ENCODE assay signal across 18 cellular contexts in the genomic region with DNA sequence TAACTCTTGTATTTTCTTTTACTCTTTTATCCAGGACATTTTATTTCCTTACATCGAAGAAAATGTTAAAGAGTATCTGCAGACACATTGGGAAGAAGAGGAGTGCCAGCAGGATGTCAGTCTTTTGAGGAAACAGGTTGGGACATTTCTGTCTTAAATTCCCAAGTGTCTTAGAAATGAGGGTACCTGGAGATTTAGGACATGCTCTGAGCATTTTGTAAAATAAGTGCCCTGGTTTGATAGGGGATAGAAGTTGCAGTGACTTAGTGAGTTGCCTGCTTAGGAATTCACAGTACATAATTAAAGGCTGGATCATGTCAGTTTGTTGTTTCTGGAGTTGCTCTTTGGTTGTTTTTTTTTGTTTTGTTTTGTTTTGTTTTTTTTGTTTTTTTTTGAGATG.
"Had no signal": no experiment of that assay in that cellular context is flagged by ENCODE, and none has a peak within 500 bp of the region (broad histone marks: within the 10 kb centered on the region; RNA-seq: fewer than 3 reads in every experiment).

No MANE protein-coding gene starts in this region.

- H3K27me3 Mint-ChIP-seq: activated naive CD4-positive, alpha-beta T cell treated with anti-CD3 and anti-CD28 coated beads, Interleukin-2, amount 10 ng/mL, durations not matched to agents 7 days and 5 days; type B pancreatic cell had no signal

- H3K27ac ChIP-seq: cardiac muscle cell, foreskin keratinocyte, left lung, SK-N-MC, stomach had no signal

- FAIRE-seq: kidney had no signal

- H3K27me3 ChIP-seq: cardiac muscle cell, foreskin keratinocyte, left lung, stomach had no signal

- H3K27ac Mint-ChIP-seq: activated T-helper 2 cell treated with anti-CD3 and anti-CD28 coated beads, Interferon-gamma antibody, Interleukin-2, Interleukin-4, amounts not matched to agents 10 μg/mL and 5 μg/mL and 100 μg/mL, durations not matched to agents 14 hours and 24 hours and 36 hours; nephron; type B pancreatic cell had no signal

- ATAC-seq: foreskin keratinocyte, left lung had no signal

- H3K4me3 Mint-ChIP-seq: activated naive CD4-positive, alpha-beta T cell treated with anti-CD3 and anti-CD28 coated beads, Interleukin-2, amount 10 ng/mL, durations not matched to agents 7 days and 5 days; nephron; type B pancreatic cell had no signal

- H3K4me1 Mint-ChIP-seq: nephron had no signal

- H3K9me3 Mint-ChIP-seq: activated naive CD4-positive, alpha-beta T cell treated with anti-CD3 and anti-CD28 coated beads, Interleukin-2, amount 10 ng/mL, durations not matched to agents 7 days and 5 days; activated T-helper 2 cell treated with anti-CD3 and anti-CD28 coated beads, Interferon-gamma antibody, Interleukin-2, Interleukin-4, amounts not matched to agents 10 μg/mL and 5 μg/mL and 100 μg/mL, durations not matched to agents 14 hours and 24 hours and 36 hours; nephron; type B pancreatic cell had no signal

- DNase-seq: activated CD4-positive, alpha-beta T cell treated with anti-CD3 and anti-CD28 coated beads, Interleukin-2, amount 50 U/mL, for 1 hour; activated naive CD4-positive, alpha-beta T cell treated with anti-CD3 and anti-CD28 coated beads, Interleukin-2, amount 10 ng/mL, durations not matched to agents 7 days and 5 days; foreskin keratinocyte; hypothalamus; kidney; left lung; midbrain; occipital lobe; stimulated activated CD4-positive, alpha-beta T cell treated with anti-CD3 and anti-CD28 coated beads, Interleukin-12 subunit alpha, Interleukin-12 subunit beta, amount 100 ng/mL, for 4 hours; stimulated activated CD4-positive, alpha-beta T cell treated with anti-CD3 and anti-CD28 coated beads, Interleukin-1b, Interleukin-23, amount 100 ng/mL, for 48 hours; stimulated activated CD8-positive, alpha-beta memory T cell treated with anti-CD3 and anti-CD28 coated beads, Interleukin-4, amount 100 ng/mL, for 48 hours; stomach; T-helper 9 cell had no signal

- H3K4me1 ChIP-seq: foreskin keratinocyte, left lung, stomach had no signal

- H3K9me3 ChIP-seq: left lung, stomach had no signal

- H3K4me3 ChIP-seq: cardiac muscle cell, left lung, SK-N-MC, stomach had no signal
